Comparison of ENCODE assay signal across 8 cellular contexts in the genomic region with DNA sequence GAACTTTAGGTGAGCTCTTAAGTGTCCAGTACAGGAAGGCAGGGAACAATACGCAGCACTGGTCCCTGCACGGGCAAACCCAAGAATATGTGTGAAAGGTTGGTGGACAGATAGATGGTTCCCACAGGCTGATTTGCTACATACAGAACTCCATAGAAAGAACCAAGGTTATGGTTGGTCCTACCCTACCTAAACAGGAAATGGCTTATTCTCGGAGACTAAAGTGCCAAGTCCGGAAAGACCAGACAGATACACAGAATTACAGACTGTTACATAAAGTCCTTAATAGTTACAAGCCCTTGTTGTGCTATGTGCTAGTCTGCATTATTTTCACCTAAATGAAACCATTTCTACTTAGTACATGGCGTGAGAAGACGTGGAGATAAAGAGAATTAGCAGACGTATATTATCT. TPM values are rescaled to one million over a fixed set of nuclear protein-coding genes. Genes with fewer than 3 reads are reported as not detected.
A peak's percentile ranks its signal among the peaks of the same experiment; 100 is the strongest.
DNase-seq lines count a peak whose midpoint lies in the region; ATAC-seq and TF ChIP-seq lines count a peak whose summit lies in the region.

No MANE protein-coding gene starts in this region.

- dilution Hi-C loops in mammary epithelial cell (cut with HindIII; ENCODE audit: low sequenced_read_pairs): no loop called here

- H2AFZ ChIP-seq in mammary epithelial cell (ENCODE audit: low read depth, low read length): peak overlapping the region; percentile 74

- H3K4me3 ChIP-seq in mammary epithelial cell (replicated peaks in 1 of 3; ENCODE audit: insufficient read depth in 1 of 3, low read depth in 2 of 3, low read length in 3 of 3) (peak overlapping the region; percentile 58 to 97 (median 82)), liver (ENCODE audit: low read depth in 1 of 3, low read length in 3 of 3) (peak overlapping the region; percentile 94 to 100 (median 96)), tibial nerve (peak overlapping the region; percentile 69 to 100 (median 88))

- H3K27ac ChIP-seq in mammary epithelial cell (ENCODE audit: insufficient read depth, low read depth, low read length): peak overlapping the region; percentile 82
- H3K27ac ChIP-seq in liver (ENCODE audit: low read depth in 1 of 2, low read length in 2 of 2): peak overlapping the region; percentile 83 to 91
- peak overlapping the region; percentile 94 to 99 (median 96) for H3K27ac ChIP-seq in tibial nerve

- peak overlapping the region; percentile 98 for H3K27ac Mint-ChIP-seq in activated naive CD4-positive, alpha-beta T cell treated with anti-CD3 and anti-CD28 coated beads, Interleukin-2, amount 50 U/mL, for 24 hours

- no TSS peak for BruUV-seq in mammary epithelial cell (replicated peaks; lab: Mats Ljungman, UMichigan)

- H3K9ac ChIP-seq in mammary epithelial cell (ENCODE audit: insufficient read depth, low read length) (peak overlapping the region; percentile 94), liver (ENCODE audit: low read depth in 1 of 2, low read length in 2 of 2) (peak overlapping the region; percentile 86 to 95)

- no peak for DNase-seq in activated naive CD4-positive, alpha-beta T cell (lab: John Stamatoyannopoulos, UW)
- peak; percentile 42 for DNase-seq in NCI-H526 treated with DMSO at 0.1 percent for 48 hours (lab: John Stamatoyannopoulos, UW)
- DNase-seq in mammary epithelial cell: peak; percentile 63
- no peak for DNase-seq in tibial nerve (ENCODE audit: low spot score in 2 of 2)
- no peak for DNase-seq in cortex of kidney (lab: John Stamatoyannopoulos, UW)

- peaks cover 42% of the 10 kb centered on the region for H3K4me1 ChIP-seq in mammary epithelial cell (ENCODE audit: insufficient read depth, low read length)
- H3K4me1 ChIP-seq in liver (ENCODE audit: control insufficient read depth in 4 of 4, insufficient read depth in 4 of 4, low read length in 3 of 4): peaks cover 8 to 19% (median 13%) of the 10 kb centered on the region in 4 donors
- peaks cover 0 to 48% (median 9%) of the 10 kb centered on the region in 4 donors for H3K4me1 ChIP-seq in tibial nerve

- H3K36me3 ChIP-seq in mammary epithelial cell (ENCODE audit: insufficient read depth, low read length) (no peaks in the 10 kb centered on the region), liver (ENCODE audit: control insufficient read depth in 4 of 4, insufficient read depth in 3 of 4, low read depth in 1 of 4, low read length in 3 of 4) (no peaks in the 10 kb centered on the region), tibial nerve (no peaks in the 10 kb centered on the region)

- no peaks in the 10 kb centered on the region for H4K20me1 ChIP-seq in mammary epithelial cell (ENCODE audit: insufficient read depth, low read length)

- H3K4me3 Mint-ChIP-seq in activated naive CD4-positive, alpha-beta T cell treated with anti-CD3 and anti-CD28 coated beads, Interleukin-2, amount 50 U/mL, for 24 hours: peak overlapping the region; percentile 96

- H3K4me2 ChIP-seq in mammary epithelial cell (ENCODE audit: insufficient read depth, low read depth, low read length): peak overlapping the region; percentile 80

- no peaks in the 10 kb centered on the region for H3K27me3 Mint-ChIP-seq in activated naive CD4-positive, alpha-beta T cell treated with anti-CD3 and anti-CD28 coated beads, Interleukin-2, amount 50 U/mL, for 24 hours

- intact Hi-C loops in mammary epithelial cell (cut with micrococcal nuclease): loop anchor here (1.0 to 2.0 kb wide), 2 partner anchors 13 to 40 kb away; no protein-coding TSS in a partner anchor

- H3K9me3 Mint-ChIP-seq in activated naive CD4-positive, alpha-beta T cell treated with anti-CD3 and anti-CD28 coated beads, Interleukin-2, amount 50 U/mL, for 24 hours: no peaks in the 10 kb centered on the region

- H3K9me3 ChIP-seq in mammary epithelial cell (replicated peaks; ENCODE audit: insufficient read depth, low read length) (no peaks in the 10 kb centered on the region), liver (ENCODE audit: control insufficient read depth in 4 of 4, low read length in 3 of 4) (no peaks in the 10 kb centered on the region), tibial nerve (no peaks in the 10 kb centered on the region)

- ATAC-seq in GM21367 (IDR thresholded peaks at IDR 0.05; ENCODE audit: unreplicated experiment): no peak

- TF ChIP-seq POLR2A in tibial nerve (IDR thresholded peaks at IDR 0.05): no peak

- WGBS in mammary epithelial cell (ENCODE audit: low coverage, missing lambda C conversion rate): 0% methylated on average over 7 of the region's 7 CpGs
- 2% methylated on average over 7 of the region's 7 CpGs for WGBS in liver
- 4 to 9% methylated on average over 7 of the region's 7 CpGs for WGBS in tibial nerve, 2 donors

- CTCF ChIA-PET in mammary epithelial cell (lab: Charles Lee; ENCODE audit: low non-redundant PET): no interaction called here

- TF ChIP-seq CTCF in mammary epithelial cell (conservative IDR thresholded peaks at IDR 0.05 in 1 of 2, IDR thresholded peaks at IDR 0.05 in 1 of 2; ENCODE audit: extremely low read depth in 1 of 2, insufficient read depth in 1 of 2, low read depth in 1 of 2, low read length in 2 of 2) (no peak), liver (IDR thresholded peaks at IDR 0.05; ENCODE audit: low read depth, low read length, missing input control) (no peak), tibial nerve (IDR thresholded peaks at IDR 0.05) (no peak)

- TF ChIP-seq EP300 in tibial nerve (IDR thresholded peaks at IDR 0.05): no peak

- no peaks in the 10 kb centered on the region for H3K27me3 ChIP-seq in mammary epithelial cell (ENCODE audit: insufficient read depth, low read length)
- no peaks in the 10 kb centered on the region for H3K27me3 ChIP-seq in liver (ENCODE audit: control insufficient read depth in 4 of 4, insufficient read depth in 4 of 4, low read length in 3 of 4)
- no peaks in the 10 kb centered on the region for H3K27me3 ChIP-seq in tibial nerve

- peaks cover 59% of the 10 kb centered on the region for H3K79me2 ChIP-seq in mammary epithelial cell (ENCODE audit: insufficient read depth, low read length)

- in situ Hi-C loops in mammary epithelial cell (cut with MboI; ENCODE audit: low sequenced_read_pairs in 2 of 2): loop anchor here in 1 of 2 donors (25.0 kb wide), 1 partner anchor 326 kb away; a partner anchor contains a TSS

- no peak for TF ChIP-seq RAD21 in liver (IDR thresholded peaks at IDR 0.05)

- H3K36me3 Mint-ChIP-seq in activated naive CD4-positive, alpha-beta T cell treated with anti-CD3 and anti-CD28 coated beads, Interleukin-2, amount 50 U/mL, for 24 hours: peaks cover 3% of the 10 kb centered on the region

- peaks cover 55% of the 10 kb centered on the region for H3K4me1 Mint-ChIP-seq in activated naive CD4-positive, alpha-beta T cell treated with anti-CD3 and anti-CD28 coated beads, Interleukin-2, amount 50 U/mL, for 24 hours

TF ChIP-seq in liver, 16 proteins besides CTCF, POLR2A, EP300 and RAD21:
- TF ChIP-seq, protein P1, sequence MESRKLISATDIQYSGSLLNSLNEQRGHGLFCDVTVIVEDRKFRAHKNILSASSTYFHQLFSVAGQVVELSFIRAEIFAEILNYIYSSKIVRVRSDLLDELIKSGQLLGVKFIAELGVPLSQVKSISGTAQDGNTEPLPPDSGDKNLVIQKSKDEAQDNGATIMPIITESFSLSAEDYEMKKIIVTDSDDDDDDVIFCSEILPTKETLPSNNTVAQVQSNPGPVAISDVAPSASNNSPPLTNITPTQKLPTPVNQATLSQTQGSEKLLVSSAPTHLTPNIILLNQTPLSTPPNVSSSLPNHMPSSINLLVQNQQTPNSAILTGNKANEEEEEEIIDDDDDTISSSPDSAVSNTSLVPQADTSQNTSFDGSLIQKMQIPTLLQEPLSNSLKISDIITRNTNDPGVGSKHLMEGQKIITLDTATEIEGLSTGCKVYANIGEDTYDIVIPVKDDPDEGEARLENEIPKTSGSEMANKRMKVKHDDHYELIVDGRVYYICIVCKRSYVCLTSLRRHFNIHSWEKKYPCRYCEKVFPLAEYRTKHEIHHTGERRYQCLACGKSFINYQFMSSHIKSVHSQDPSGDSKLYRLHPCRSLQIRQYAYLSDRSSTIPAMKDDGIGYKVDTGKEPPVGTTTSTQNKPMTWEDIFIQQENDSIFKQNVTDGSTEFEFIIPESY (IDR thresholded peaks at IDR 0.05): no peak
- TF ChIP-seq FOXA2 (IDR thresholded peaks at IDR 0.05) (no peak), HNF4A (conservative IDR thresholded peaks at IDR 0.05) (peak in 1 of 2 donors; percentile 22), SP1 (IDR thresholded peaks at IDR 0.05) (no peak)

RNA-seq across cellular contexts. Expression of a gene that starts 1.2 kb away (rescaled TPM):
- 10 to 100 TPM; 36.3 to 38.4 TPM for total RNA-seq in mammary epithelial cell
- polyA plus RNA-seq in mammary epithelial cell: 17.9 TPM
- 27.6 TPM for polyA minus RNA-seq in mammary epithelial cell
- total RNA-seq in liver: 10 to 100 TPM; 20.5 to 37.7 TPM
- 10 to 100 TPM in 1 of 2 donors, 1 to 10 TPM in 1; 4.0 to 11.9 TPM for polyA plus RNA-seq in liver
- total RNA-seq in tibial nerve: 10 to 100 TPM; 38.2 to 93.5 (median 64.6) TPM

Comparison
In these comparisons a context has a peak if more than half of its experiments do, and no peak if none do; other contexts are left out.
1. DNase-seq: peak in NCI-H526 treated with DMSO at 0.1 percent for 48 hours (single experiment) and mammary epithelial cell (single experiment); none in activated naive CD4-positive, alpha-beta T cell (0 of 4), tibial nerve (0 of 2) and cortex of kidney (single experiment).
2. Peak in every context shown above with its lines, with median percentiles within 50 percentile points of each other: H3K27ac ChIP-seq and H3K4me3 ChIP-seq.